Comparison of ENCODE assay signal across 9 cellular contexts in the genomic region with DNA sequence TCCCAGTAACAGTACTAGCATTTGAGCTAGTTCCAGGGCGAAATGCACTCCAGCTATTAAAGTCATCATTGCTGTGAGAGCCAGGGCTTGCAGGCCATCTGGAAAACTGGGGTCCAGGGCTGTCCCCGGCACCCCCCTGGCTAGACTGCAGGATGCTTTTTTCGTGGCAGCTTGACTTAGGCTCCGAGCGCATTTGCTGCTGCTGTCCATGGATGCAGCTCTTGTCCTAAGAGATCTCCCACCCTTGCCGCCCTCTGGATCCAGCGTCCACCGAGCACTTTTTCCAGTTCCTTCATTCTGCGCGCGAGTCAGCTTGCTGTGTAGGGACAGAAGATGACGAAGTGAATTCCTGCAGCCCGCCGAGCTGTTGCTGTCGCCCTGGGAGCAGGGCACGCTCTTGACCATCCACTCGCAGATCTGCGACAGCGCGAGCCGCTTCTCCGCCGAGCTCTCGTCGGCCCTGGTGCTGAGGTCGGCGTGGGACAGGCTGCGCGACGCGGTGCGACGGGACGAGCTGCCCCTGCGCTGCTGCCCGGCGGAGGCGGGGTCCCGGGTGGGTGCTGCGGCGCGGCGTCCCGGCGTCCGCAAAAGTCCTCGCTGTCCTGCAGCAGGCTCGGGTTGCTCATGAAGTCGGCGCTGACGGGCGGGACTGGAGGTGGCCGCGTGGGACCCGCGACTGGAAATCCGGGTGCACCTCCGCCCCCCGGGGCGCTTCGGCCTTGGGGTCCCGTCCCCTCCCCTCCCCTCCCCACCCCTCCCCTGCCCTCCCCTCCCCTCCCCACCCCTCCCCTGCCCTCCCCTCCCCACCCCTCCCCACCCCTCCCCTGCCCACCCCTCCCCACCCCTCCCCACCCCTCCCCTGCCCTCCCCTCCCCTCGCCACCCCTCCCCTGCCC. TPM values are rescaled to one million over a fixed set of nuclear protein-coding genes. Genes with fewer than 3 reads are reported as not detected.
A peak's percentile ranks its signal among the peaks of the same experiment; 100 is the strongest.
DNase-seq lines count a peak whose midpoint lies in the region; ATAC-seq and TF ChIP-seq lines count a peak whose summit lies in the region.
"Had no signal": no experiment of that assay in that cellular context is flagged by ENCODE, and none has a peak within 500 bp of the region (broad histone marks: within the 10 kb centered on the region; RNA-seq: fewer than 3 reads in every experiment).

No MANE protein-coding gene starts in this region.

- no peaks in the 10 kb centered on the region for H3K79me2 ChIP-seq in neural progenitor cell (ENCODE audit: low read depth)

- peaks cover 24% of the 10 kb centered on the region for H3F3A ChIP-seq in neural progenitor cell (ENCODE audit: low read depth)

- H3K36me3 Mint-ChIP-seq in HFFc6 (ENCODE audit: low read depth) (no peaks in the 10 kb centered on the region), neural progenitor cell (no peaks in the 10 kb centered on the region)

- H3K27me3 Mint-ChIP-seq in HFFc6 (ENCODE audit: insufficient read depth) (peaks cover 17% of the 10 kb centered on the region), neural progenitor cell (ENCODE audit: insufficient read depth, low read depth) (peaks cover 34% of the 10 kb centered on the region)

- H3K36me3 ChIP-seq in neural progenitor cell, result no peaks in the 10 kb centered on the region

- H3K27ac Mint-ChIP-seq in HFFc6, result peak overlapping the region; percentile 34; the same call in 1 of the 2 replicates
- no peak overlapping the region for H3K27ac Mint-ChIP-seq in neural progenitor cell

- no peak overlapping the region for H3K9ac ChIP-seq in neural progenitor cell

- H3K9me3 Mint-ChIP-seq in HFFc6 (no peaks in the 10 kb centered on the region), neural progenitor cell (peaks cover 2% of the 10 kb centered on the region)

- H3K4me2 ChIP-seq in neural progenitor cell, result peak overlapping the region; percentile 74

- H3K27ac ChIP-seq in neural progenitor cell, result no peak overlapping the region

- peaks cover 47% of the 10 kb centered on the region for H3K27me3 ChIP-seq in neural progenitor cell

- H3K4me1 Mint-ChIP-seq in HFFc6 (ENCODE audit: low read depth), result peaks cover 19% of the 10 kb centered on the region
- H3K4me1 Mint-ChIP-seq in neural progenitor cell, result peaks cover 13% of the 10 kb centered on the region

- H2AFZ ChIP-seq in neural progenitor cell (replicated peaks), result no peak overlapping the region

- no peaks in the 10 kb centered on the region for H3K9me3 ChIP-seq in neural progenitor cell (ENCODE audit: low read depth)

- TF ChIP-seq CTCF in HFFc6 (IDR thresholded peaks at IDR 0.05), result no peak
- no peak for TF ChIP-seq CTCF in epithelial cell of proximal tubule (conservative IDR thresholded peaks at IDR 0.05; ENCODE audit: low read depth, low read length)
- no peak for TF ChIP-seq CTCF in neural progenitor cell (IDR thresholded peaks at IDR 0.05)

- H3K4me3 ChIP-seq in epithelial cell of proximal tubule (ENCODE audit: low read depth, low read length), result peak overlapping the region; percentile 23
- peak overlapping the region; percentile 35 for H3K4me3 ChIP-seq in neural progenitor cell

- ATAC-seq in GM19324 (IDR thresholded peaks at IDR 0.05; ENCODE audit: low FRiP score, unreplicated experiment), result no peak

- peaks cover 8% of the 10 kb centered on the region for H4K20me1 ChIP-seq in neural progenitor cell (ENCODE audit: low read depth)

- H3K4me3 Mint-ChIP-seq in HFFc6, result peak overlapping the region; percentile 79
- H3K4me3 Mint-ChIP-seq in neural progenitor cell, result peak overlapping the region; percentile 78

- no peaks in the 10 kb centered on the region for H3K4me1 ChIP-seq in neural progenitor cell

- DNase-seq in Daoy (ENCODE audit: low read depth) (peak; percentile 33), HFFc6 (no peak), epithelial cell of proximal tubule (ENCODE audit: low read depth) (no peak), neural progenitor cell (ENCODE audit: low spot score) (peak; percentile 60), NCI-H1436 treated with DMSO at 0.1 percent for 48 hours (lab: John Stamatoyannopoulos, UW) (no peak), RPMI8226 (no peak)
- DNase-seq: aorta had no signal

RNA-seq across cellular contexts. Expression of gene OR2V1, which starts 30.6 kb away (rescaled TPM):
- not detected in 2 replicates for total RNA-seq in Daoy (2014; rRNA removed; shearing (Covaris generic))
- not detected for total RNA-seq in HFFc6 (2021; fragmentation: NEBNext Ultra II Directional; extraction: Animal tissue kit (Norgen Biotek cat#: 25700))
- not detected in 2 replicates for total RNA-seq in epithelial cell of proximal tubule
- total RNA-seq in neural progenitor cell (ENCODE audit: low replicate concordance), result not detected in 2 replicates
- total RNA-seq: aorta, omental fat pad had no signal

RNA-seq across cellular contexts. Expression of gene OR2V2, which starts 47.0 kb away (rescaled TPM):
- total RNA-seq in Daoy (2014; rRNA removed; shearing (Covaris generic)), result not detected in 2 replicates
- total RNA-seq in HFFc6 (2021; fragmentation: NEBNext Ultra II Directional; extraction: Animal tissue kit (Norgen Biotek cat#: 25700)), result not detected
- total RNA-seq in epithelial cell of proximal tubule (not detected in 2 replicates), neural progenitor cell (ENCODE audit: low replicate concordance) (not detected in 2 replicates)
- total RNA-seq: aorta, omental fat pad had no signal

Comparison
In these comparisons a context has a peak if more than half of its experiments do, and no peak if none do; other contexts are left out.
1. DNase-seq: peak in Daoy (single experiment) and neural progenitor cell (single experiment); none in HFFc6 (single experiment), epithelial cell of proximal tubule (single experiment), NCI-H1436 treated with DMSO at 0.1 percent for 48 hours (single experiment) and RPMI8226 (single experiment).